ENCODE assay signal across 19 cellular contexts in genomic region chr7:98647326-98647725, GRCh38. TPM values are rescaled to one million over a fixed set of nuclear protein-coding genes. Genes with fewer than 3 reads are reported as not detected.
DNase-seq lines count a peak whose midpoint lies in the region; ATAC-seq and TF ChIP-seq lines count a peak whose summit lies in the region.
"Had no signal": no experiment of that assay in that cellular context is flagged by ENCODE, and none has a peak within 500 bp of the region (broad histone marks: within the 10 kb centered on the region; RNA-seq: fewer than 3 reads in every experiment).

No MANE protein-coding gene starts in this region.

- TF ChIP-seq POLR2A in spleen (IDR thresholded peaks at IDR 0.05): no peak

- no peak for ATAC-seq in GM21786 (IDR thresholded peaks at IDR 0.05; ENCODE audit: unreplicated experiment)
- ATAC-seq: GM12878, GM23338, HepG2 had no signal

- no peak overlapping the region for H3K27ac ChIP-seq in spleen
- H3K27ac ChIP-seq: BLaER1 treated with 17β-estradiol and CSF1 and Interleukin-3, amounts not matched to agents 10 nM and 100 nM had no signal

- H3K9me3 ChIP-seq in spleen: peaks cover 0 to 12% (median 3%) of the 10 kb centered on the region in 8 donors

- H3K36me3 ChIP-seq in spleen: no peaks in the 10 kb centered on the region
- H3K36me3 ChIP-seq: BLaER1 treated with 17β-estradiol and CSF1 and Interleukin-3, amounts not matched to agents 10 nM and 100 nM had no signal

- H3K4me3 ChIP-seq in spleen: no peak overlapping the region
- H3K4me3 ChIP-seq: BLaER1 treated with 17β-estradiol and CSF1 and Interleukin-3, amounts not matched to agents 10 nM and 100 nM; GM12878; GM23338 had no signal

- H3K27me3 ChIP-seq in spleen (replicated peaks in 1 of 7): peaks cover 0 to 4% (median 0%) of the 10 kb centered on the region in 7 donors
- H3K27me3 ChIP-seq: BLaER1 treated with 17β-estradiol and CSF1 and Interleukin-3, amounts not matched to agents 10 nM and 100 nM had no signal

- TF ChIP-seq CTCF in spleen (IDR thresholded peaks at IDR 0.05 in 8 of 11, conservative IDR thresholded peaks at IDR 0.05 in 3 of 11): no peak

- intact Hi-C loops in spleen (cut with DNase I; ENCODE audit: low total_unique reads): no loop called here

- H3K4me1 ChIP-seq in spleen: no peaks in the 10 kb centered on the region

- WGBS in spleen, 5 donors: 75 to 100% (median 83%) methylated on average over 3 to 4 of the region's 4 CpGs

- DNase-seq in NCI-H2107 (lab: John Stamatoyannopoulos, UW) (peak; percentile 26), NCI-H2107 treated with DMSO at 0.1 percent for 48 hours (lab: John Stamatoyannopoulos, UW; ENCODE audit: unreplicated experiment) (no peak), ELF-1 (ENCODE audit: low read depth, low spot score) (peak; percentile 18), NCI-H2171 (lab: John Stamatoyannopoulos, UW) (peak; percentile 95), spleen (peak; percentile 6), NCI-H1417 (lab: John Stamatoyannopoulos, UW) (no peak), hypothalamus (lab: John Stamatoyannopoulos, UW) (no peak)
- DNase-seq: ACHN; Calu3; CD4-positive, alpha-beta T cell; DMS153; HCEC 1CT; HFFc6 had no signal

RNA-seq across cellular contexts. Expression of gene NPTX2, which starts 30.2 kb away (rescaled TPM):
- 10 to 100 TPM in 5 of 7 donors, 1 to 10 TPM in 2; 3.6 to 64.6 (median 25.6) TPM for total RNA-seq in spleen
- polyA plus RNA-seq in spleen: 1 to 10 TPM; 2.2 to 6.0 (median 2.9) TPM
- total RNA-seq: A172; Calu3; CD4-positive, alpha-beta T cell; GM12878; HepG2; HFFc6 had no signal
- polyA plus RNA-seq: HepG2 had no signal

Comparison
In these comparisons a context has a peak if more than half of its experiments do, and no peak if none do; other contexts are left out.
1. DNase-seq: peak in NCI-H2107 (single experiment), ELF-1 (single experiment), NCI-H2171 (single experiment) and spleen (single experiment); none in NCI-H2107 treated with DMSO at 0.1 percent for 48 hours (single experiment), NCI-H1417 (0 of 3) and hypothalamus (0 of 51).